Comparison of ENCODE assay signal across 21 cellular contexts in the genomic region with DNA sequence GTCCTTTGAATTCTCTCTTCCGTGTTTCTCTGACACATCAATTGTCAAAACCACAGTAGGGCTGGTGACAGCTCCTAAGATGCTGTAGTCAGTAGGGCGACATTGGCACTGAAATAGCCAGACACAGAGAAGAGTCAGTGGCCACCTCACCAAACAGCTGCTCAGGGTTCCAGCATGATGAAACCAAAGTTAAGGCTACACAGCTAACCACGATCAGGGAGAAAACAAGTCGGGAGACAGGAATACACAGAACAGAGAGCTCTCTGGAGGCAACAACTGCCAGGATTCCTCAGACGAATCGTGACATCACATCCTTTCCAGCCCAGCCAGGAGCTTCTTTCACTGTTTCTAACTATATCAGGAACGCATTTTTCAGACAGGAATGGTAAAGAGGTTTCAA.
"Had no signal": no experiment of that assay in that cellular context is flagged by ENCODE, and none has a peak within 500 bp of the region (broad histone marks: within the 10 kb centered on the region; RNA-seq: fewer than 3 reads in every experiment).

No MANE protein-coding gene starts in this region.

- DNase-seq: activated CD4-positive, alpha-beta memory T cell treated with anti-CD3 and anti-CD28 coated beads for 36 hours; activated CD4-positive, alpha-beta T cell treated with anti-CD3 and anti-CD28 coated beads, Interleukin-2, amount 10 ng/mL, durations not matched to agents 7 days and 5 days; activated CD4-positive, CD25-positive, alpha-beta regulatory T cell; activated CD8-positive, alpha-beta memory T cell treated with anti-CD3 and anti-CD28 coated beads for 24 hours; activated effector memory CD4-positive, alpha-beta T cell treated with anti-CD3 and anti-CD28 coated beads, Interleukin-2, amount 50 U/mL, for 16 hours; activated naive CD4-positive, alpha-beta T cell treated with Interleukin-2 at 50 U/mL for 16 hours; activated naive CD8-positive, alpha-beta T cell treated with anti-CD3 and anti-CD28 coated beads, Interleukin-2, amount 50 U/mL, for 24 hours; activated T-cell treated with anti-CD3 and anti-CD28 coated beads, Interleukin-2, amount 50 U/mL, for 4 hours; amygdala; brain microvascular endothelial cell; MM.1S; NCI-H1105 treated with DMSO at 0.1 percent for 48 hours; NCI-H1436 treated with DMSO at 0.1 percent for 48 hours; NCI-H187; NCI-H2081; NCI-H524; SHP77; T-helper 2 cell; T1000 had no signal

- ATAC-seq: activated naive CD4-positive, alpha-beta T cell treated with anti-CD3 and anti-CD28 coated beads, Interleukin-2, amount 50 U/mL, for 72 hours; activated naive CD8-positive, alpha-beta T cell treated with anti-CD3 and anti-CD28 coated beads, Interleukin-2, amount 50 U/mL, for 24 hours; activated T-cell treated with anti-CD3 and anti-CD28 coated beads, Interleukin-2, amount 50 U/mL, for 4 hours had no signal

- H3K36me3 ChIP-seq: brain microvascular endothelial cell had no signal

- H3K27ac ChIP-seq: brain microvascular endothelial cell, VCaP had no signal

- H3K27me3 ChIP-seq: brain microvascular endothelial cell had no signal
